In genomic region chr5:175576096-175576495, GRCh38 we compare ENCODE assay signal across 23 cellular contexts.
"Had no signal": no experiment of that assay in that cellular context is flagged by ENCODE, and none has a peak within 500 bp of the region (broad histone marks: within the 10 kb centered on the region; RNA-seq: fewer than 3 reads in every experiment).

No MANE protein-coding gene starts in this region.

- H3K27me3 Mint-ChIP-seq: brain had no signal

- H3K27ac Mint-ChIP-seq: activated naive CD4-positive, alpha-beta T cell treated with anti-CD3 and anti-CD28 coated beads, Interleukin-2, amount 50 U/mL, for 72 hours; brain; memory B cell; natural killer cell treated with Interleukin-12 subunit alpha and Interleukin-12 subunit beta and Interleukin-15 and Interleukin-18, amount 100 ng/mL, for 72 hours; stimulated activated naive CD8-positive, alpha-beta T cell treated with anti-CD3 and anti-CD28 coated beads, Interleukin-15, Interleukin-2, amounts not matched to agents 100 ng/mL and 50 ng/mL, for 24 hours; T-helper 2 cell treated with Interferon-gamma antibody and Interleukin-4, amounts not matched to agents 5 μg/mL and 100 μg/mL, for 36 hours had no signal

- H3K4me1 Mint-ChIP-seq: memory B cell had no signal

- H3K36me3 ChIP-seq: heart left ventricle, neutrophil, ovary, prostate gland, right atrium auricular region, spleen, tibial artery, WERI-Rb-1 had no signal

- H3K4me3 ChIP-seq: heart left ventricle, ovary, prostate gland, right atrium auricular region, spleen, tibial artery had no signal

- H3K36me3 Mint-ChIP-seq: activated naive CD4-positive, alpha-beta T cell treated with anti-CD3 and anti-CD28 coated beads, Interleukin-2, amount 50 U/mL, for 72 hours; brain; memory B cell; natural killer cell treated with Interleukin-12 subunit alpha and Interleukin-12 subunit beta and Interleukin-15 and Interleukin-18, amount 100 ng/mL, for 72 hours had no signal

- H3K27ac ChIP-seq: neutrophil, ovary, prostate gland, right atrium auricular region, spleen, tibial artery, WERI-Rb-1 had no signal

- H3K9me3 Mint-ChIP-seq: activated naive CD4-positive, alpha-beta T cell treated with anti-CD3 and anti-CD28 coated beads, Interleukin-2, amount 50 U/mL, for 72 hours; memory B cell; natural killer cell treated with Interleukin-12 subunit alpha and Interleukin-12 subunit beta and Interleukin-15 and Interleukin-18, amount 100 ng/mL, for 72 hours had no signal

- H3K4me1 ChIP-seq: prostate gland, spleen, tibial artery had no signal

- H3K4me3 Mint-ChIP-seq: brain; memory B cell; natural killer cell treated with Interleukin-12 subunit alpha and Interleukin-12 subunit beta and Interleukin-15 and Interleukin-18, amount 100 ng/mL, for 72 hours; stimulated activated naive CD8-positive, alpha-beta T cell treated with anti-CD3 and anti-CD28 coated beads, Interleukin-15, Interleukin-2, amounts not matched to agents 100 ng/mL and 50 ng/mL, for 24 hours; T-helper 2 cell treated with Interferon-gamma antibody and Interleukin-4, amounts not matched to agents 5 μg/mL and 100 μg/mL, for 36 hours had no signal

- H3K9me3 ChIP-seq: heart left ventricle, neutrophil, prostate gland, right atrium auricular region, spleen, tibial artery had no signal

- H3K27me3 ChIP-seq: ovary, right atrium auricular region had no signal

- DNase-seq: activated CD4-positive, CD25-positive, alpha-beta regulatory T cell treated with anti-CD3 and anti-CD28 coated beads, Interleukin-2, amount 50 U/mL, for 72 hours; activated CD8-positive, alpha-beta memory T cell treated with anti-CD3 and anti-CD28 coated beads for 24 hours; activated CD8-positive, alpha-beta memory T cell treated with anti-CD3 and anti-CD28 coated beads, Interleukin-2, amount 50 U/mL, for 48 hours; activated gamma-delta T cell; activated T-cell treated with anti-CD3 and anti-CD28 coated beads, Interleukin-2, amount 50 U/mL, for 48 hours; aorta; heart left ventricle; left cardiac atrium; ovary; spleen; stimulated activated CD4-positive, alpha-beta T cell treated with anti-CD3 and anti-CD28 coated beads, Interleukin-4, amount 100 ng/mL, for 1 hour; substantia nigra; tibial artery; WERI-Rb-1 had no signal
